ENCODE assay signal across 1 cellular context in the genomic region with DNA sequence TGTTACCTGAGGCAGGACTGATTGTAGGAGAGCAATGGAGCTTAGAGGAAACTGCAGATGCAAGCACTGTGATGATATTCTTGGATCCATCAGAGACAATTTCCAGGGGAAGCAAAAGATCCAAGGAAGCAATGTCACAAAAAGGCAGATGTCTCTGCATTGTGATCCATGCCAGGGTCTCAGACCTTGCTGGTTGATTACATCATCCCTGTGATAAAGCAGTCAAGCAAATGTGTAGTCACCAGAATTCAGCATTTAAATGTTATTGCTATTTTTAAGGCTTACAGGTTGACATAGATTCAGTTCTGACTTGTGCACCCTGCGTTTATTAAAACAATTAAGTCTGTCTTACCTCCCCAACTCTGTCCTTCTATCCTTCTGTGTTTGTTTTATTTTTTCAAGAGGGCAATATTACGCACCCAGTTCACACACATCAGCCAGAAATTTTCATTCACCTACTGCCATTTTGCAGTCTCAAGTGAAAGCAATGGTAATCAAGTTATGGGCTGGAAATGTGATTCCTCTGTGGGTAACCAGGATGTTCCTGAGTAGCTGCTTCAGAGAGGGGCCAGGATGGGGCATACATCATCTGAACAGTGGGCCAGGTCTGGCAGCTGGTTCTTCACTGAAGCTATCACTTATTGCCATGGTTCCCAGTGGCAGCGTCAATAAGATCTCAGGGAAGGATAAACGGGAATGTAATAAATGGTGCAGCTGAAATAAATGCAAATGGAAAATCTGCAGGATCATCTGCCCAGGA.
TF ChIP-seq lines count a peak whose summit lies in the region.

No MANE protein-coding gene starts in this region.

TF ChIP-seq in GM23338, 12 proteins besides CTCF, POLR2A, EP300 and RAD21 (continued from another document):
- TF ChIP-seq, protein P1, sequence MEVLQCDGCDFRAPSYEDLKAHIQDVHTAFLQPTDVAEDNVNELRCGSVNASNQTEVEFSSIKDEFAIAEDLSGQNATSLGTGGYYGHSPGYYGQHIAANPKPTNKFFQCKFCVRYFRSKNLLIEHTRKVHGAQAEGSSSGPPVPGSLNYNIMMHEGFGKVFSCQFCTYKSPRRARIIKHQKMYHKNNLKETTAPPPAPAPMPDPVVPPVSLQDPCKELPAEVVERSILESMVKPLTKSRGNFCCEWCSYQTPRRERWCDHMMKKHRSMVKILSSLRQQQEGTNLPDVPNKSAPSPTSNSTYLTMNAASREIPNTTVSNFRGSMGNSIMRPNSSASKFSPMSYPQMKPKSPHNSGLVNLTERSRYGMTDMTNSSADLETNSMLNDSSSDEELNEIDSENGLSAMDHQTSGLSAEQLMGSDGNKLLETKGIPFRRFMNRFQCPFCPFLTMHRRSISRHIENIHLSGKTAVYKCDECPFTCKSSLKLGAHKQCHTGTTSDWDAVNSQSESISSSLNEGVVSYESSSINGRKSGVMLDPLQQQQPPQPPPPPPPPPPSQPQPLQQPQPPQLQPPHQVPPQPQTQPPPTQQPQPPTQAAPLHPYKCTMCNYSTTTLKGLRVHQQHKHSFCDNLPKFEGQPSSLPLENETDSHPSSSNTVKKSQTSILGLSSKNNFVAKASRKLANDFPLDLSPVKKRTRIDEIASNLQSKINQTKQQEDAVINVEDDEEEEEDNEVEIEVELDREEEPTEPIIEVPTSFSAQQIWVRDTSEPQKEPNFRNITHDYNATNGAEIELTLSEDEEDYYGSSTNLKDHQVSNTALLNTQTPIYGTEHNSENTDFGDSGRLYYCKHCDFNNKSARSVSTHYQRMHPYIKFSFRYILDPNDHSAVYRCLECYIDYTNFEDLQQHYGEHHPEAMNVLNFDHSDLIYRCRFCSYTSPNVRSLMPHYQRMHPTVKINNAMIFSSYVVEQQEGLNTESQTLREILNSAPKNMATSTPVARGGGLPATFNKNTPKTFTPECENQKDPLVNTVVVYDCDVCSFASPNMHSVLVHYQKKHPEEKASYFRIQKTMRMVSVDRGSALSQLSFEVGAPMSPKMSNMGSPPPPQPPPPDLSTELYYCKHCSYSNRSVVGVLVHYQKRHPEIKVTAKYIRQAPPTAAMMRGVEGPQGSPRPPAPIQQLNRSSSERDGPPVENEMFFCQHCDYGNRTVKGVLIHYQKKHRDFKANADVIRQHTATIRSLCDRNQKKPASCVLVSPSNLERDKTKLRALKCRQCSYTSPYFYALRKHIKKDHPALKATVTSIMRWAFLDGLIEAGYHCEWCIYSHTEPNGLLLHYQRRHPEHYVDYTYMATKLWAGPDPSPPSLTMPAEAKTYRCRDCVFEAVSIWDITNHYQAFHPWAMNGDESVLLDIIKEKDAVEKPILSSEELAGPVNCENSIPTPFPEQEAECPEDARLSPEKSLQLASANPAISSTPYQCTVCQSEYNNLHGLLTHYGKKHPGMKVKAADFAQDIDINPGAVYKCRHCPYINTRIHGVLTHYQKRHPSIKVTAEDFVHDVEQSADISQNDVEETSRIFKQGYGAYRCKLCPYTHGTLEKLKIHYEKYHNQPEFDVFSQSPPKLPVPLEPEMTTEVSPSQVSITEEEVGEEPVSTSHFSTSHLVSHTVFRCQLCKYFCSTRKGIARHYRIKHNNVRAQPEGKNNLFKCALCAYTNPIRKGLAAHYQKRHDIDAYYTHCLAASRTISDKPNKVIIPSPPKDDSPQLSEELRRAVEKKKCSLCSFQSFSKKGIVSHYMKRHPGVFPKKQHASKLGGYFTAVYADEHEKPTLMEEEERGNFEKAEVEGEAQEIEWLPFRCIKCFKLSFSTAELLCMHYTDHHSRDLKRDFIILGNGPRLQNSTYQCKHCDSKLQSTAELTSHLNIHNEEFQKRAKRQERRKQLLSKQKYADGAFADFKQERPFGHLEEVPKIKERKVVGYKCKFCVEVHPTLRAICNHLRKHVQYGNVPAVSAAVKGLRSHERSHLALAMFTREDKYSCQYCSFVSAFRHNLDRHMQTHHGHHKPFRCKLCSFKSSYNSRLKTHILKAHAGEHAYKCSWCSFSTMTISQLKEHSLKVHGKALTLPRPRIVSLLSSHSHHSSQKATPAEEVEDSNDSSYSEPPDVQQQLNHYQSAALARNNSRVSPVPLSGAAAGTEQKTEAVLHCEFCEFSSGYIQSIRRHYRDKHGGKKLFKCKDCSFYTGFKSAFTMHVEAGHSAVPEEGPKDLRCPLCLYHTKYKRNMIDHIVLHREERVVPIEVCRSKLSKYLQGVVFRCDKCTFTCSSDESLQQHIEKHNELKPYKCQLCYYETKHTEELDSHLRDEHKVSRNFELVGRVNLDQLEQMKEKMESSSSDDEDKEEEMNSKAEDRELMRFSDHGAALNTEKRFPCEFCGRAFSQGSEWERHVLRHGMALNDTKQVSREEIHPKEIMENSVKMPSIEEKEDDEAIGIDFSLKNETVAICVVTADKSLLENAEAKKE (CRISPR knock-in tag; IDR thresholded peaks at IDR 0.05): no peak
- TF ChIP-seq EZH2phosphoT487 (IDR thresholded peaks at IDR 0.05; ENCODE audit: unreplicated experiment) (no peak), STAT1 (IDR thresholded peaks at IDR 0.05; ENCODE audit: unreplicated experiment) (no peak), EZH2 (IDR thresholded peaks at IDR 0.05; ENCODE audit: low read depth, unreplicated experiment) (no peak), ZNF331 (CRISPR knock-in tag; IDR thresholded peaks at IDR 0.05; ENCODE audit: low read depth) (no peak), ZNF114 (CRISPR knock-in tag; IDR thresholded peaks at IDR 0.05) (no peak), JUNB (IDR thresholded peaks at IDR 0.05; ENCODE audit: unreplicated experiment) (no peak)
- TF ChIP-seq, protein P2, sequence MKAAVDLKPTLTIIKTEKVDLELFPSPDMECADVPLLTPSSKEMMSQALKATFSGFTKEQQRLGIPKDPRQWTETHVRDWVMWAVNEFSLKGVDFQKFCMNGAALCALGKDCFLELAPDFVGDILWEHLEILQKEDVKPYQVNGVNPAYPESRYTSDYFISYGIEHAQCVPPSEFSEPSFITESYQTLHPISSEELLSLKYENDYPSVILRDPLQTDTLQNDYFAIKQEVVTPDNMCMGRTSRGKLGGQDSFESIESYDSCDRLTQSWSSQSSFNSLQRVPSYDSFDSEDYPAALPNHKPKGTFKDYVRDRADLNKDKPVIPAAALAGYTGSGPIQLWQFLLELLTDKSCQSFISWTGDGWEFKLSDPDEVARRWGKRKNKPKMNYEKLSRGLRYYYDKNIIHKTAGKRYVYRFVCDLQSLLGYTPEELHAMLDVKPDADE (IDR thresholded peaks at IDR 0.05): no peak
